Comparison of ENCODE assay signal across 24 cellular contexts in genomic region chr2:229422005-229422404, GRCh38.
"Had no signal": no experiment of that assay in that cellular context is flagged by ENCODE, and none has a peak within 500 bp of the region (broad histone marks: within the 10 kb centered on the region; RNA-seq: fewer than 3 reads in every experiment).

No MANE protein-coding gene starts in this region.

- H3K27me3 ChIP-seq: ascending aorta, brain microvascular endothelial cell, esophagus muscularis mucosa, foreskin keratinocyte, heart right ventricle, neural progenitor cell, tibial nerve had no signal

- H3K4me3 ChIP-seq: ascending aorta, esophagus muscularis mucosa, heart right ventricle, neural progenitor cell, tibial nerve had no signal

- H2AFZ ChIP-seq: neural progenitor cell, parathyroid adenoma had no signal

- ATAC-seq: foreskin keratinocyte, heart right ventricle, natural killer cell, right cardiac atrium had no signal

- H3K79me2 ChIP-seq: parathyroid adenoma had no signal

- H3K9me3 ChIP-seq: ascending aorta, esophagus muscularis mucosa, tibial nerve had no signal

- H3K36me3 ChIP-seq: ascending aorta, brain microvascular endothelial cell, esophagus muscularis mucosa, heart right ventricle, neural progenitor cell, tibial nerve had no signal

- H3K9ac ChIP-seq: neural progenitor cell, parathyroid adenoma had no signal

- H3K27ac ChIP-seq: ascending aorta, brain microvascular endothelial cell, esophagus muscularis mucosa, foreskin keratinocyte, heart right ventricle, neural progenitor cell, parathyroid adenoma, tibial nerve had no signal

- H3K4me2 ChIP-seq: neural progenitor cell had no signal

- DNase-seq: activated CD4-positive, alpha-beta memory T cell treated with anti-CD3 and anti-CD28 coated beads for 36 hours; activated CD4-positive, alpha-beta T cell treated with anti-CD3 and anti-CD28 coated beads, Interleukin-2, amount 10 ng/mL, durations not matched to agents 24 days and 14 days; activated CD4-positive, CD25-positive, alpha-beta regulatory T cell treated with anti-CD3 and anti-CD28 coated beads, Interleukin-2, amount 50 U/mL, for 72 hours; activated CD8-positive, alpha-beta memory T cell treated with anti-CD3 and anti-CD28 coated beads, Interleukin-2, amount 50 U/mL, for 4 hours; activated effector memory CD4-positive, alpha-beta T cell treated with anti-CD3 and anti-CD28 coated beads, Interleukin-2, amount 50 U/mL, for 16 hours; activated naive CD4-positive, alpha-beta T cell treated with anti-CD3 and anti-CD28 coated beads, Interleukin-2, amount 10 ng/mL, durations not matched to agents 7 days and 5 days; activated naive CD8-positive, alpha-beta T cell treated with anti-CD3 and anti-CD28 coated beads, Interleukin-2, amount 10 ng/mL, durations not matched to agents 7 days and 5 days; activated T-cell treated with anti-CD3 and anti-CD28 coated beads, Interleukin-2, amount 50 U/mL, for 1 hour; brain microvascular endothelial cell; effector CD4-positive, alpha-beta T cell; foreskin keratinocyte; heart right ventricle; mesenchymal stem cell; natural killer cell; occipital lobe; right cardiac atrium; stimulated activated CD4-positive, alpha-beta T cell treated with anti-CD3 and anti-CD28 coated beads, Interleukin-15, amount 100 ng/mL, for 24 hours; stimulated activated CD4-positive, alpha-beta T cell treated with anti-CD3 and anti-CD28 coated beads, Interleukin-2, amount 100 ng/mL, for 24 hours; stimulated activated naive CD4-positive, alpha-beta T cell had no signal

- H3K4me1 ChIP-seq: foreskin keratinocyte, neural progenitor cell, parathyroid adenoma had no signal
